8 cellular contexts compared by ENCODE assay signal in the genomic region with DNA sequence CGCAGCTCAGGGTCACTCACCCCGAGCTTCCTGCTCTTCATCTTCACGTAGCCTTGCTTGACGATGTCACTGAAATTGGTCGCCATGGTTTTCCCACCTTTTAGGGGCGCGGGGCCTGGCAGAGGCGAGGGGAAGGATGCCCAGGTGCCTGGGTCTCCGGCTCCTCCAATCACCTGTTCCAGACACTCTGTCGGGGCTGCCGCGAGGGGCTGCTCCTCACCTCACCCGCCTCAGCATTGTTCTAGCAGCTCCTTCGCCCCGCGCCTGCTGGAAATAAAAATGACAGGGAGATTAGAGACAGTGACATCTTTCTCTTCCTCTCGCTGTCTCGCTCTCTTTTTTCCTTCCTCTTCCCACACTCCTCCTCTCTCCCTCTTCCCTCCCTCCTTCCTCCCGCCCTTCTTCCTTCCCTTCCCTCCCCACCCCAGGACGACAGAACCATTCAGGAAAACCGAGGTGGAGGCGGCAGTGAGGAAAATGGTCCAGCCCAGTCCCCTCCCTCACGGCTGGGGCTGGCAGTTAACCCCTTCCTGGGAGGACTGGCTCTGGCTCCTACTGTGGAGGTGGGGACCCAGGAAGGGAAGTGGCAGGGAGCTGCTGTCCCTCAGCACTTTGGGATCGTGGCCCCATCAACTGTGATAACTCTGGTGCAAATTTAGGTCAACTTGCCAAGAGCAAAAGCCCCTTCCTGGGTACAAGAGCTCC. TPM values are rescaled to one million over a fixed set of nuclear protein-coding genes. Genes with fewer than 3 reads are reported as not detected.
DNase-seq lines count a peak whose midpoint lies in the region; ATAC-seq lines count a peak whose summit lies in the region.

No MANE protein-coding gene starts in this region.

- peak overlapping the region; percentile 40; the same call in 1 of the 2 replicates for H3K4me3 ChIP-seq in iPS DF 6.9 (ENCODE audit: low read length)
- H3K4me3 ChIP-seq in skeletal muscle satellite cell (ENCODE audit: low read length), result peak overlapping the region; percentile 80
- no peak overlapping the region for H3K4me3 ChIP-seq in naive thymus-derived CD4-positive, alpha-beta T cell (ENCODE audit: low read length)

- peaks cover 0 to 2% (median 0%) of the 10 kb centered on the region in 5 donors for H3K27me3 Mint-ChIP-seq in naive thymus-derived CD4-positive, alpha-beta T cell
- no peaks in the 10 kb centered on the region for H3K27me3 Mint-ChIP-seq in activated naive CD8-positive, alpha-beta T cell treated with anti-CD3 and anti-CD28 coated beads for 36 hours

- intact Hi-C loops in naive thymus-derived CD4-positive, alpha-beta T cell (cut with micrococcal nuclease), result no loop called here

- peaks cover 18% of the 10 kb centered on the region for H3K4me1 ChIP-seq in iPS DF 6.9 (ENCODE audit: control insufficient read depth, insufficient read depth, low read length)
- H3K4me1 ChIP-seq in skeletal muscle satellite cell (ENCODE audit: control insufficient read depth, insufficient read depth, low read length), result peaks cover 25% of the 10 kb centered on the region
- peaks cover 7 to 8% of the 10 kb centered on the region in 2 donors for H3K4me1 ChIP-seq in naive thymus-derived CD4-positive, alpha-beta T cell (ENCODE audit: control insufficient read depth in 2 of 2, insufficient read depth in 2 of 2, low read length in 2 of 2)

- H3K36me3 ChIP-seq in iPS DF 6.9 (ENCODE audit: control insufficient read depth, insufficient read depth, low read length) (no peaks in the 10 kb centered on the region), skeletal muscle satellite cell (ENCODE audit: insufficient read depth, low read length) (peaks cover under 1% of the 10 kb centered on the region)
- no peaks in the 10 kb centered on the region for H3K36me3 ChIP-seq in naive thymus-derived CD4-positive, alpha-beta T cell (ENCODE audit: control insufficient read depth in 2 of 3, insufficient read depth in 3 of 3, low read length in 3 of 3)

- peak overlapping the region in 3 of 10 donors; percentile 6 to 30 (median 18) for H3K4me3 Mint-ChIP-seq in naive thymus-derived CD4-positive, alpha-beta T cell
- no peak overlapping the region for H3K4me3 Mint-ChIP-seq in activated naive CD8-positive, alpha-beta T cell treated with anti-CD3 and anti-CD28 coated beads for 36 hours

- H3K27ac ChIP-seq in angular gyrus (ENCODE audit: low read depth, low read length), result peak overlapping the region; percentile 34
- H3K27ac ChIP-seq in iPS DF 6.9 (ENCODE audit: low read length), result no peak overlapping the region
- H3K27ac ChIP-seq in naive thymus-derived CD4-positive, alpha-beta T cell (ENCODE audit: low read depth, low read length), result no peak overlapping the region

- ATAC-seq in naive thymus-derived CD4-positive, alpha-beta T cell, result no peak
- no peak for ATAC-seq in HG03280 (IDR thresholded peaks at IDR 0.05; ENCODE audit: unreplicated experiment)

- H3K4me2 ChIP-seq in skeletal muscle satellite cell (ENCODE audit: low read length), result peak overlapping the region; percentile 90

- CTCF ChIA-PET in naive thymus-derived CD4-positive, alpha-beta T cell (lab: Charles Lee), result interaction anchor here (0.6 kb wide), 1 partner anchor 413 kb away, joined by 3 read pairs; no protein-coding TSS in a partner anchor

- H3K27me3 ChIP-seq in iPS DF 6.9 (ENCODE audit: control insufficient read depth, insufficient read depth, low read length), result no peaks in the 10 kb centered on the region
- H3K27me3 ChIP-seq in skeletal muscle satellite cell (ENCODE audit: control insufficient read depth, insufficient read depth, low read length), result no peaks in the 10 kb centered on the region
- H3K27me3 ChIP-seq in naive thymus-derived CD4-positive, alpha-beta T cell (ENCODE audit: control insufficient read depth in 2 of 2, insufficient read depth in 2 of 2, low read length in 2 of 2), result no peaks in the 10 kb centered on the region

- peak overlapping the region; percentile 75 for H3K9ac ChIP-seq in skeletal muscle satellite cell (ENCODE audit: low read depth, low read length)

- no peak overlapping the region for H3K27ac Mint-ChIP-seq in naive thymus-derived CD4-positive, alpha-beta T cell
- H3K27ac Mint-ChIP-seq in activated naive CD8-positive, alpha-beta T cell treated with anti-CD3 and anti-CD28 coated beads for 36 hours, result no peak overlapping the region

- peaks cover 10 to 23% (median 16%) of the 10 kb centered on the region in 7 donors for H3K4me1 Mint-ChIP-seq in naive thymus-derived CD4-positive, alpha-beta T cell
- H3K4me1 Mint-ChIP-seq in activated naive CD8-positive, alpha-beta T cell treated with anti-CD3 and anti-CD28 coated beads for 36 hours, result peaks cover 17% of the 10 kb centered on the region

- DNase-seq in NCI-H2081 (lab: John Stamatoyannopoulos, UW) (peak; percentile 46 to 69), NCI-H2081 treated with DMSO at 0.1 percent for 48 hours (lab: John Stamatoyannopoulos, UW) (no peak), iPS DF 6.9 (ENCODE audit: low read depth, low spot score) (peak; percentile 72)
- no peak for DNase-seq in naive thymus-derived CD4-positive, alpha-beta T cell
- DNase-seq in activated naive CD8-positive, alpha-beta T cell treated with anti-CD3 and anti-CD28 coated beads for 36 hours, result no peak

- no peaks in the 10 kb centered on the region for H3K36me3 Mint-ChIP-seq in naive thymus-derived CD4-positive, alpha-beta T cell
- H3K36me3 Mint-ChIP-seq in activated naive CD8-positive, alpha-beta T cell treated with anti-CD3 and anti-CD28 coated beads for 36 hours, result no peaks in the 10 kb centered on the region

- H3K9me3 ChIP-seq in iPS DF 6.9 (ENCODE audit: control insufficient read depth, insufficient read depth, low read length) (no peaks in the 10 kb centered on the region), skeletal muscle satellite cell (replicated peaks; ENCODE audit: low read length) (no peaks in the 10 kb centered on the region)
- no peaks in the 10 kb centered on the region for H3K9me3 ChIP-seq in naive thymus-derived CD4-positive, alpha-beta T cell (ENCODE audit: control insufficient read depth in 2 of 3, low read length in 3 of 3)

- no CpG with 5 or more reads among the region's 24 CpGs for WGBS in iPS DF 6.9 (ENCODE audit: insufficient coverage, insufficient read length)

- no peaks in the 10 kb centered on the region for H3K9me3 Mint-ChIP-seq in naive thymus-derived CD4-positive, alpha-beta T cell
- H3K9me3 Mint-ChIP-seq in activated naive CD8-positive, alpha-beta T cell treated with anti-CD3 and anti-CD28 coated beads for 36 hours, result no peaks in the 10 kb centered on the region

- POLR2A ChIA-PET in naive thymus-derived CD4-positive, alpha-beta T cell (lab: Charles Lee), result interaction anchor here (2.0 kb wide), 1 partner anchor 17 kb away, joined by 8 read pairs; the partner anchor contains the start of gene POLR2C

RNA-seq across cellular contexts. Expression of gene DOK4, which starts 6.7 kb away (rescaled TPM):
- 27.5 and 28.9 TPM in 2 replicates for total RNA-seq in skeletal muscle satellite cell (2012; rRNA removed)
- 1 to 10 TPM; 2.2 to 4.0 (median 2.9) TPM for total RNA-seq in naive thymus-derived CD4-positive, alpha-beta T cell
- polyA plus RNA-seq in naive thymus-derived CD4-positive, alpha-beta T cell, result 1 to 10 TPM; 1.6 to 4.6 TPM
- 1 to 10 TPM; 4.5 to 4.8 TPM for total RNA-seq in activated naive CD8-positive, alpha-beta T cell treated with anti-CD3 and anti-CD28 coated beads for 36 hours

RNA-seq across cellular contexts. Expression of gene POLR2C, which starts 17.1 kb away (rescaled TPM):
- total RNA-seq in skeletal muscle satellite cell (2012; rRNA removed), result 88.5 and 114 TPM in 2 replicates
- 10 to 100 TPM; 63.4 to 96.3 (median 81.4) TPM for total RNA-seq in naive thymus-derived CD4-positive, alpha-beta T cell
- 10 to 100 TPM; 45.0 to 55.7 TPM for polyA plus RNA-seq in naive thymus-derived CD4-positive, alpha-beta T cell
- 10 to 100 TPM; 72.1 to 76.2 TPM for total RNA-seq in activated naive CD8-positive, alpha-beta T cell treated with anti-CD3 and anti-CD28 coated beads for 36 hours

RNA-seq across cellular contexts. Expression of gene COQ9, which starts 32.3 kb away (rescaled TPM):
- total RNA-seq in skeletal muscle satellite cell (2012; rRNA removed), result 48.7 and 49.7 TPM in 2 replicates
- total RNA-seq in naive thymus-derived CD4-positive, alpha-beta T cell, result 10 to 100 TPM; 16.4 to 45.4 (median 36.6) TPM
- polyA plus RNA-seq in naive thymus-derived CD4-positive, alpha-beta T cell, result 10 to 100 TPM; 25.7 to 51.7 TPM
- 10 to 100 TPM; 46.3 to 49.6 TPM for total RNA-seq in activated naive CD8-positive, alpha-beta T cell treated with anti-CD3 and anti-CD28 coated beads for 36 hours

RNA-seq across cellular contexts. Expression of gene CIAPIN1, which starts 32.4 kb away (rescaled TPM):
- total RNA-seq in skeletal muscle satellite cell (2012; rRNA removed), result 55.5 and 55.9 TPM in 2 replicates
- 10 to 100 TPM; 33.6 to 52.8 (median 35.8) TPM for total RNA-seq in naive thymus-derived CD4-positive, alpha-beta T cell
- polyA plus RNA-seq in naive thymus-derived CD4-positive, alpha-beta T cell, result 100 to 1,000 TPM in 1 of 2 donors, 10 to 100 TPM in 1; 65.2 to 119 TPM
- total RNA-seq in activated naive CD8-positive, alpha-beta T cell treated with anti-CD3 and anti-CD28 coated beads for 36 hours, result 10 to 100 TPM; 71.3 to 73.6 TPM

RNA-seq across cellular contexts. Expression of gene CCDC102A, which starts 56.8 kb away (rescaled TPM):
- total RNA-seq in skeletal muscle satellite cell (2012; rRNA removed), result 5.0 and 6.6 TPM in 2 replicates
- total RNA-seq in naive thymus-derived CD4-positive, alpha-beta T cell, result 10 to 100 TPM in 1 of 5 experiments, 1 to 10 TPM in 4; 3.5 to 12.7 (median 7.1) TPM
- polyA plus RNA-seq in naive thymus-derived CD4-positive, alpha-beta T cell, result 1 to 10 TPM; 3.0 to 9.4 TPM
- 10 to 100 TPM in 1 of 2 experiments, 1 to 10 TPM in 1; 8.7 to 10.2 TPM for total RNA-seq in activated naive CD8-positive, alpha-beta T cell treated with anti-CD3 and anti-CD28 coated beads for 36 hours

Comparison
In these comparisons a context has a peak if more than half of its experiments do, and no peak if none do; other contexts are left out.
1. DNase-seq: peak in NCI-H2081 (2 of 2) and iPS DF 6.9 (single experiment); none in NCI-H2081 treated with DMSO at 0.1 percent for 48 hours (single experiment), naive thymus-derived CD4-positive, alpha-beta T cell (0 of 9) and activated naive CD8-positive, alpha-beta T cell treated with anti-CD3 and anti-CD28 coated beads for 36 hours (single experiment).